Comparison of ENCODE assay signal across 1 cellular context in the genomic region with DNA sequence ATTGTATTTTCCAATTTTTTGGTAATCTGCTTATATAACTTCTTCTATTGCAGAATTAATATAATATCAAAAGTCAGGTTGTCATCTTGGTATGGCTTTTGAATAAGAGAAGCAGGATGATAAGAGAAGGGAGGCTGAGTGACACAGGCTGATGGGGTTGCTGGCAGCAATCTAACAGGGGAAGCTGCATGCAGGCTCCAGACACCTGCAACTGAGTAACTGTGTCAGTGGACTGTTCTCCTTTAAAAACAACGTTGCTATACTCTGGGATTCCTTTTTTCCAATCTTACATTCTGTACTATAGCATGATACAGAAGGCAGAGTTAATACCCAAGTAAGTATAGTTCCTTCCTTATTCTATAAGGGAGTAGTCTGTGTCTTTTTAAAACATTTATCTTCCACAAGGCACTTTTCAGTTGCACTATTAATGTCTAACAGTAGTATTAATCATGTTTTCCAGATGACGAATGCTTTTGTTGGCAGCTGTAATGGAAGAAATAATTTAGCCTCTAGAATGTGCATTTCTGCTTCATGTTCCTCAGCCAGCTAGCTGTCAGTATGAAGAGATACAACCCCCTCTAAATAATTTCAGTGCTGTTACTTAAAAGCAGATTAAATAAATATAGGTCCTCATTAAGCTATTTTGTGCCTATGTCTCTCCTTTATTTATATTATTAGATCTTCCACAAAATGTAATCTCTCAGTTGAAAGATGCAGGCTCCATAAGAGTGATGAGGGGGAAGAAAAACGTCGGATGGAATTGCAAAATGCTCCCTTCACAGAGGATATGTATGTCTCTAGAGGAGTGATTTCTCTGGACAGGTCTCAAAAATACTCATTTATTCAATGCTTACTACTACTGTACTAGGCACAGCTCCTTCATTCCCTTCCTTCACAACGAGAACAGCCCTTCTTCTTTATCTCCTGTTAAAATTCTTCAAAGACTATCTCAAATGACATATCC.
TF ChIP-seq lines count a peak whose summit lies in the region.

No MANE protein-coding gene starts in this region.

TF ChIP-seq in HepG2, 621 proteins besides CTCF, POLR2A, EP300 and RAD21:
- no peak for TF ChIP-seq NR0B2 (CRISPR knock-in tag; IDR thresholded peaks at IDR 0.05)
- TF ChIP-seq ZNF232 (CRISPR knock-in tag; IDR thresholded peaks at IDR 0.05; ENCODE audit: borderline replicate concordance), result no peak
- TF ChIP-seq RARG (CRISPR knock-in tag; IDR thresholded peaks at IDR 0.05; ENCODE audit: low read depth), result no peak
- TF ChIP-seq JARID2 (CRISPR knock-in tag; IDR thresholded peaks at IDR 0.05; ENCODE audit: insufficient replicate concordance), result no peak
- no peak for TF ChIP-seq NCOR1 (IDR thresholded peaks at IDR 0.05; ENCODE audit: borderline replicate concordance, low read length)
